Comparison of ENCODE assay signal across 9 cellular contexts in genomic region chr1:119713538-119714456, GRCh38. TPM values are rescaled to one million over a fixed set of nuclear protein-coding genes. Genes with fewer than 3 reads are reported as not detected.
A peak's percentile ranks its signal among the peaks of the same experiment; 100 is the strongest.
DNase-seq lines count a peak whose midpoint lies in the region; FAIRE-seq and TF ChIP-seq lines count a peak whose summit lies in the region.
"Had no signal": no experiment of that assay in that cellular context is flagged by ENCODE, and none has a peak within 500 bp of the region (broad histone marks: within the 10 kb centered on the region; RNA-seq: fewer than 3 reads in every experiment).

No MANE protein-coding gene starts in this region.

- H3K18ac ChIP-seq in trophoblast cell (ENCODE audit: low read length), result peak overlapping the region; percentile 79

- peaks cover 25% of the 10 kb centered on the region for H3K27me3 Mint-ChIP-seq in activated naive CD4-positive, alpha-beta T cell treated with anti-CD3 and anti-CD28 coated beads, Interleukin-2, amount 10 ng/mL, durations not matched to agents 7 days and 5 days

- TF ChIP-seq CTCF in fibroblast of villous mesenchyme (IDR thresholded peaks at IDR 0.05; ENCODE audit: insufficient read depth, low read depth, low read length), result no peak
- TF ChIP-seq CTCF in Peyer's patch (IDR thresholded peaks at IDR 0.05), result no peak

- H3K4me1 ChIP-seq in trophoblast cell (ENCODE audit: control insufficient read depth in 1 of 2, insufficient read depth in 2 of 2, low read length in 2 of 2), result peaks cover 17 to 31% of the 10 kb centered on the region in 2 experiments
- H3K4me1 ChIP-seq in Peyer's patch, result peaks cover 0 to 13% (median 2%) of the 10 kb centered on the region in 4 donors

- H3K4me3 ChIP-seq in fibroblast of villous mesenchyme (ENCODE audit: low read depth, low read length) (peak overlapping the region; percentile 93), trophoblast cell (ENCODE audit: low read depth, low read length) (no peak overlapping the region), Peyer's patch (no peak overlapping the region)

- peak overlapping the region; percentile 68 for H4K91ac ChIP-seq in trophoblast cell (ENCODE audit: low read depth, low read length)

- WGBS in trophoblast cell (ENCODE audit: extremely low coverage, insufficient coverage, insufficient read length), result no CpG with 5 or more reads among the region's 8 CpGs

- no peak overlapping the region for H3K27ac Mint-ChIP-seq in activated naive CD4-positive, alpha-beta T cell treated with anti-CD3 and anti-CD28 coated beads, Interleukin-2, amount 10 ng/mL, durations not matched to agents 7 days and 5 days

- H3K36me3 ChIP-seq in trophoblast cell (ENCODE audit: control insufficient read depth in 1 of 2, insufficient read depth in 2 of 2, low read length in 2 of 2) (no peaks in the 10 kb centered on the region), Peyer's patch (no peaks in the 10 kb centered on the region)

- no peak for TF ChIP-seq POLR2A in Peyer's patch (IDR thresholded peaks at IDR 0.05)

- peaks cover 50% of the 10 kb centered on the region for H3K4me1 Mint-ChIP-seq in activated naive CD4-positive, alpha-beta T cell treated with anti-CD3 and anti-CD28 coated beads, Interleukin-2, amount 10 ng/mL, durations not matched to agents 7 days and 5 days

- no peak overlapping the region for H2AFZ ChIP-seq in trophoblast cell (ENCODE audit: insufficient read depth, low read length, poor library complexity)

- H3K9ac ChIP-seq in trophoblast cell (ENCODE audit: low read length), result no peak overlapping the region

- peak overlapping the region; percentile 87 for H3K4me2 ChIP-seq in trophoblast cell (ENCODE audit: low read length)

- H3K27ac ChIP-seq in trophoblast cell (ENCODE audit: low read depth, low read length) (peak overlapping the region; percentile 13), Peyer's patch (no peak overlapping the region)

- H2BK120ac ChIP-seq in trophoblast cell (ENCODE audit: insufficient read depth, low read length, poor library complexity), result no peak overlapping the region

- no peak for DNase-seq in activated naive CD4-positive, alpha-beta T cell treated with anti-CD3 and anti-CD28 coated beads, Interleukin-2, amount 10 ng/mL, durations not matched to agents 7 days and 5 days
- DNase-seq in activated naive CD4-positive, alpha-beta T cell treated with anti-CD3 and anti-CD28 coated beads, Interleukin-2, amount 50 U/mL, for 16 hours, result no peak
- DNase-seq in SK-N-DZ (ENCODE audit: low spot score) (peak; percentile 54), fibroblast of villous mesenchyme (ENCODE audit: low read depth) (no peak), trophoblast cell (no peak), HTR-8/SVneo (ENCODE audit: insufficient read length, low spot score) (no peak), NCI-H2081 treated with DMSO at 0.1 percent for 48 hours (lab: John Stamatoyannopoulos, UW) (no peak), Peyer's patch (no peak)

- H2AK5ac ChIP-seq in trophoblast cell (ENCODE audit: low read length), result no peak overlapping the region

- peak overlapping the region; percentile 4 for H2BK12ac ChIP-seq in trophoblast cell (ENCODE audit: low read length)

- no peak overlapping the region for H2BK5ac ChIP-seq in trophoblast cell (ENCODE audit: low read depth, low read length, poor library complexity)

- no peak overlapping the region for H4K12ac ChIP-seq in trophoblast cell (ENCODE audit: low read depth, low read length)

- H3K4ac ChIP-seq in trophoblast cell (ENCODE audit: low read depth, low read length), result peak overlapping the region; percentile 65

- CTCF ChIA-PET in activated naive CD4-positive, alpha-beta T cell treated with anti-CD3 and anti-CD28 coated beads, Interleukin-2, amount 10 ng/mL, durations not matched to agents 7 days and 5 days (lab: Charles Lee), result interaction anchor here (1.0 kb wide), 1 partner anchor 17 kb away, joined by 3 read pairs; no protein-coding TSS in a partner anchor

- peak overlapping the region; percentile 36 for H4K8ac ChIP-seq in trophoblast cell (ENCODE audit: low read depth, low read length)

- H3K23ac ChIP-seq in trophoblast cell (ENCODE audit: low read length), result no peak overlapping the region

- no peaks in the 10 kb centered on the region for H3K9me3 Mint-ChIP-seq in activated naive CD4-positive, alpha-beta T cell treated with anti-CD3 and anti-CD28 coated beads, Interleukin-2, amount 10 ng/mL, durations not matched to agents 7 days and 5 days

- peaks cover 27% of the 10 kb centered on the region for H3K36me3 Mint-ChIP-seq in activated naive CD4-positive, alpha-beta T cell treated with anti-CD3 and anti-CD28 coated beads, Interleukin-2, amount 10 ng/mL, durations not matched to agents 7 days and 5 days

- H3K4me3 Mint-ChIP-seq in activated naive CD4-positive, alpha-beta T cell treated with anti-CD3 and anti-CD28 coated beads, Interleukin-2, amount 10 ng/mL, durations not matched to agents 7 days and 5 days, result peak overlapping the region; percentile 83

- H3K27me3 ChIP-seq in trophoblast cell (ENCODE audit: insufficient read depth, low read length) (no peaks in the 10 kb centered on the region), Peyer's patch (no peaks in the 10 kb centered on the region)

- H3K79me1 ChIP-seq in trophoblast cell (ENCODE audit: low read length), result peaks cover 14% of the 10 kb centered on the region

- FAIRE-seq in HTR-8/SVneo (lab: Jason Lieb, UNC), result no peak
- FAIRE-seq: endometrium had no signal

- no peaks in the 10 kb centered on the region for H3K9me3 ChIP-seq in trophoblast cell (ENCODE audit: insufficient read depth, low read depth, low read length)
- H3K9me3 ChIP-seq in Peyer's patch, result no peaks in the 10 kb centered on the region

- H3K14ac ChIP-seq in trophoblast cell (ENCODE audit: low read length), result peak overlapping the region; percentile 9

- peaks cover 19% of the 10 kb centered on the region for H3K79me2 ChIP-seq in trophoblast cell (ENCODE audit: control insufficient read depth, insufficient read depth, low read length, poor library complexity)

RNA-seq across cellular contexts. Expression of gene PHGDH, which starts 2.1 kb away (rescaled TPM):
- polyA plus RNA-seq in SK-N-DZ (2014; cell fraction: cytosol; rRNA removed), result 193 and 200 TPM in 2 replicates
- polyA plus RNA-seq in SK-N-DZ (2014; cell fraction: nucleus; rRNA removed), result 90.9 and 154 TPM in 2 replicates
- total RNA-seq in fibroblast of villous mesenchyme (80.7 and 184 TPM in 2 replicates), Peyer's patch (10 to 100 TPM in 1 of 4 donors, 1 to 10 TPM in 3; 2.8 to 19.0 (median 4.3) TPM)
- polyA plus RNA-seq in trophoblast cell (2013), result 111 and 114 TPM in 2 replicates

RNA-seq across cellular contexts. Expression of gene HMGCS2, which starts 54.9 kb away (rescaled TPM):
- not detected in 2 replicates for polyA plus RNA-seq in SK-N-DZ (2014; cell fraction: cytosol; rRNA removed)
- polyA plus RNA-seq in SK-N-DZ (2014; cell fraction: nucleus; rRNA removed), result not detected in 2 replicates
- not detected in 2 replicates for total RNA-seq in fibroblast of villous mesenchyme
- 0.07 TPM in 1 of 2 replicates, not detected in the other for polyA plus RNA-seq in trophoblast cell (2013)
- total RNA-seq in Peyer's patch, result 1,000 to 10,000 TPM in 1 of 4 donors, 100 to 1,000 TPM in 1, 10 to 100 TPM in 2; 10.9 to 1,165 (median 71.0) TPM

Comparison
In these comparisons a context has a peak if more than half of its experiments do, and no peak if none do; other contexts are left out.
1. RNA of gene HMGCS2, which starts 54.9 kb away (total RNA-seq): 10.9 to 1,165 TPM in Peyer's patch; not detected in fibroblast of villous mesenchyme; every median in the first group is over 10 times any median in the second.